In the genomic region with DNA sequence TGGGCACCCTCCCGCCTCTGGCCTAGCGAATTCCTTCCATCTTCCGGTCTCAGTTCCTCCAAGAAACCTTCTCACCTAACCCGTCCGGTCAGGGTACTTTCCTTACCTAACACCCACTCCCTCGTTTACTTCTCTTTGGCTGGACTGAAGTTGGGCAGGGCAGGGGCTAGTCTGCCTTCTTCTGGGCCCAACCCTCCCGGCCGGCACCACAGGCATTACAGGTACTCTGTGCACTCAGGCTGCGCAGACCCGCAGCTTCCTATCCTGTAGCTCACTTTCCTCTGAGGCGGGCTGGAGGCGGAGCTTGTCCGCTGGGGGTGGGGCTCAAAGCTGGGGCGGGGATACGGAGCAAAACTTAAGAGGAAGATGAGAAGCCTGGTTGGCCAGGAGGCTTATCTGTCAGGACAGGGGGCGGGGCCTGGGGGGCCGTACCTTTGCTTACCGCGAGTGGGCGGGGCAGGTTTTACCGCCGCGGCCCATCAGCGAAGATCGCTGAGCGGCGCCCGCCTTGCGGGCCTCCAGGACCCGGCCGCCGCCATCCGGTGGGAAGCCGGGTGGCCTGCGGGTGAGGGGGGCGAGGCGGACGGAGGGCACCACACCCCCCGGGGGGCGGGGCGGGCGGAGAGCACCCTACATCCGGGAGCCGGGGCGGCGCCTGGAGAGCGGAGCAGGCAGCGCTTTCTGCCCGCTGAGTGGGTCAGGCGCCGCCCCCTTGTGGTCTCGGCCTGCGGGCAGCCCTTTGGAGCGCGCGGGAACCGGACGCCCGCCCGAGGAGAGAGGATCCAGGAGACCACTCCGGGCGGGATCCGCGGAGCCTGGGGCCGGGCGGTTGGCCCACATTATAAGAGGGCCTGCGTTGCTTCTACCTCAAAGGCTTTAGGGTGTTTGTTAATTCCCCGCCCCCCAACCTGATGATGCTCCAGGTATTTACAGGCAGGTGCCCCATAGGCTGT, we compare ENCODE assay signal across 8 cellular contexts. TPM values are rescaled to one million over a fixed set of nuclear protein-coding genes. Genes with fewer than 3 reads are reported as not detected.
DNase-seq lines count a peak whose midpoint lies in the region; ATAC-seq and TF ChIP-seq lines count a peak whose summit lies in the region.

No MANE protein-coding gene starts in this region.

- H3K4me1 Mint-ChIP-seq in activated T-cell treated with anti-CD3 and anti-CD28 coated beads, Interleukin-2, amount 50 U/mL, for 4 hours (ENCODE audit: low read depth), result peaks cover 14% of the 10 kb centered on the region

- ATAC-seq in GM21619 (IDR thresholded peaks at IDR 0.05; ENCODE audit: unreplicated experiment), result peak; percentile 94
- ATAC-seq in PC-3, result peak; percentile 93
- peak; percentile 95 to 96 for ATAC-seq in activated T-cell treated with anti-CD3 and anti-CD28 coated beads, Interleukin-2, amount 50 U/mL, for 4 hours

- H3K36me3 ChIP-seq in PC-3 (ENCODE audit: low read depth, low read length) (no peaks in the 10 kb centered on the region), esophagus squamous epithelium (no peaks in the 10 kb centered on the region), muscle layer of duodenum (ENCODE audit: control insufficient read depth in 1 of 2, insufficient read depth in 2 of 2, low read length in 2 of 2) (no peaks in the 10 kb centered on the region)

- H3K4me1 ChIP-seq in PC-3 (ENCODE audit: insufficient read depth, low read length) (no peaks in the 10 kb centered on the region; the same call in 1 of the 2 replicates), esophagus squamous epithelium (peaks cover 0 to 15% (median 11%) of the 10 kb centered on the region in 3 donors), muscle layer of duodenum (ENCODE audit: control insufficient read depth in 1 of 2, insufficient read depth in 2 of 2, low read length in 2 of 2) (peaks cover 0 to 5% of the 10 kb centered on the region in 2 donors)

- in situ Hi-C loops in KBM-7 (cut with MboI; ENCODE audit: low pct_unique_long_range_greater_than_20kb, low sequenced_read_pairs), result no loop called here

- no peaks in the 10 kb centered on the region for H3F3A ChIP-seq in PC-3 (ENCODE audit: low read length, unreplicated experiment)

- BruUV-seq in PC-3 (replicated peaks; lab: Mats Ljungman, UMichigan), result no TSS peak

- H3K9me3 Mint-ChIP-seq in activated T-cell treated with anti-CD3 and anti-CD28 coated beads, Interleukin-2, amount 50 U/mL, for 4 hours, result no peaks in the 10 kb centered on the region

- no peak overlapping the region for H3K27ac ChIP-seq in PC-3 (ENCODE audit: low read length)
- peak overlapping the region; percentile 85 to 91 (median 90) for H3K27ac ChIP-seq in esophagus squamous epithelium
- peak overlapping the region; percentile 61 for H3K27ac ChIP-seq in muscle layer of duodenum (ENCODE audit: low read length)

- no peaks in the 10 kb centered on the region for H3K79me2 ChIP-seq in PC-3 (ENCODE audit: low read length)

- peak overlapping the region; percentile 75 for H3K4me2 ChIP-seq in PC-3 (ENCODE audit: low read length)

- no peaks in the 10 kb centered on the region for H3K9me2 ChIP-seq in PC-3 (replicated peaks; ENCODE audit: low read length)

- peak; percentile 17; the same call in 1 of the 2 replicates for TF ChIP-seq CTCF in PC-3 (conservative IDR thresholded peaks at IDR 0.05; ENCODE audit: low read depth, low read length)
- TF ChIP-seq CTCF in esophagus squamous epithelium (IDR thresholded peaks at IDR 0.05), result peak; percentile 45 to 63 (median 54)

- DNase-seq in DMS53 (lab: John Stamatoyannopoulos, UW) (peak; percentile 100), KBM-7 (peak; percentile 92), PC-3 (peak; percentile 88), esophagus squamous epithelium (lab: John Stamatoyannopoulos, UW) (peak; percentile 90)
- DNase-seq in activated T-cell treated with anti-CD3 and anti-CD28 coated beads, Interleukin-2, amount 50 U/mL, for 4 hours, result peak; percentile 97
- DNase-seq in stimulated activated CD8-positive, alpha-beta memory T cell treated with anti-CD3 and anti-CD28 coated beads, Interleukin-7, amount 100 ng/mL, for 24 hours (ENCODE audit: low read depth), result peak; percentile 97

- H3K27me3 Mint-ChIP-seq in activated T-cell treated with anti-CD3 and anti-CD28 coated beads, Interleukin-2, amount 50 U/mL, for 4 hours (ENCODE audit: low read depth), result no peaks in the 10 kb centered on the region

- peak overlapping the region; percentile 35; the same call in 1 of the 2 replicates for H3K9ac ChIP-seq in PC-3 (ENCODE audit: low read length)

- intact Hi-C loops in PC-3 (cut with micrococcal nuclease) (no loop called here), esophagus squamous epithelium (cut with DNase I) (no loop called here)

- H3K27me3 ChIP-seq in PC-3 (ENCODE audit: low read length) (no peaks in the 10 kb centered on the region), esophagus squamous epithelium (no peaks in the 10 kb centered on the region), muscle layer of duodenum (ENCODE audit: low read depth, low read length) (no peaks in the 10 kb centered on the region)

- no peaks in the 10 kb centered on the region for H4K20me1 ChIP-seq in PC-3 (ENCODE audit: low read length)

- CTCF ChIA-PET in PC-3 (lab: Charles Lee), result no interaction called here

- H3K4me3 Mint-ChIP-seq in activated T-cell treated with anti-CD3 and anti-CD28 coated beads, Interleukin-2, amount 50 U/mL, for 4 hours, result peak overlapping the region; percentile 90

- WGBS in esophagus squamous epithelium, 2 donors, result 1 to 3% methylated on average over 8 to 10 of the region's 68 CpGs

- peak overlapping the region; percentile 58 for H3K4me3 ChIP-seq in PC-3 (ENCODE audit: low read length)
- peak overlapping the region; percentile 61 to 73 (median 64) for H3K4me3 ChIP-seq in esophagus squamous epithelium
- peak overlapping the region; percentile 80 to 84 for H3K4me3 ChIP-seq in muscle layer of duodenum (ENCODE audit: low read depth in 1 of 2, low read length in 2 of 2)

- H3K36me3 Mint-ChIP-seq in activated T-cell treated with anti-CD3 and anti-CD28 coated beads, Interleukin-2, amount 50 U/mL, for 4 hours (ENCODE audit: insufficient read depth), result peaks cover 5% of the 10 kb centered on the region

- peak in 3 of 4 donors; percentile 15 to 74 (median 67) for TF ChIP-seq POLR2A in esophagus squamous epithelium (IDR thresholded peaks at IDR 0.05)

- H3K9me3 ChIP-seq in PC-3 (ENCODE audit: low read length), result no peaks in the 10 kb centered on the region
- no peaks in the 10 kb centered on the region for H3K9me3 ChIP-seq in esophagus squamous epithelium
- H3K9me3 ChIP-seq in muscle layer of duodenum (ENCODE audit: control insufficient read depth in 1 of 2, low read length in 2 of 2), result no peaks in the 10 kb centered on the region

- POLR2A ChIA-PET in PC-3 (lab: Charles Lee; ENCODE audit: unreplicated experiment), result no interaction called here

- H2AFZ ChIP-seq in PC-3 (ENCODE audit: low read length), result peak overlapping the region; percentile 82

RNA-seq across cellular contexts. Expression of a gene that starts 31.9 kb away (rescaled TPM):
- total RNA-seq in PC-3 (2014; rRNA removed), result not detected in 2 replicates
- total RNA-seq in activated T-cell treated with anti-CD3 and anti-CD28 coated beads, Interleukin-2, amount 50 U/mL, for 4 hours, result not detected
- under 1 TPM in 1 of 4 donors, not detected in 3; under 0.01 TPM for total RNA-seq in esophagus squamous epithelium
